In the genomic region with DNA sequence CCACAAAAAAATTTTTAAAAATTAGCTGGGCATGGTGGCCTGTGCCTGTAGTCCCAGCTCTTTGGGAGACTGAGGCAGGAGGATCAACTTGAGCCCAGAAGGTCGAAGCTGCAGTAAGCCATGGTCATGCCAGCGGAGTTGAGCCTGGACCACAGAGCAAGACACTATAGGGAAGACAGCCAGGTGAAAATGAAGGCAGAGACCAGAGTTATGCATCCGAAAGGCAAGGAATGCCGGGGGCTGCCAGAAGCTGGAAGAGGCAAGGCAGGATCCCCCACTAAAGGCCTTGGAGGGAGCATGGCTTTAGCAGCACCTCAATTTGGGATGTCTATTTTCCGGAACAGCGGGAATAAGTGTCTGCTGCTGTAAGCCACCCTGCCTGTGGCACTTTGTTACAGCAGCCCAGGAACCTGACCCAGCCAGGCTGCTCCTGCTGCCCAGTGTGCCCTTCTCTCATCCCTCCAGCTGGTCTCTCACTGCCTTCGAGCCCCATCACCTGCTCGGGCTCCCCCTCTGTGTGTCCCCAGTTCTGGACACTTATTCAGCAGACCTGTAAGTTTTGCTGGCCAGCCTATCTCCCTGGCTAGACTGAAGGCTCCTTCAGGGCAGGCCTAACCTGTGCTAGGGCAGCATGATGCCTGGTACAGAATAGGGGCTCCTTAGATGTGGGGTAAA, we compare ENCODE assay signal across 25 cellular contexts. TPM values are rescaled to one million over a fixed set of nuclear protein-coding genes. Genes with fewer than 3 reads are reported as not detected.
A peak's percentile ranks its signal among the peaks of the same experiment; 100 is the strongest.
DNase-seq lines count a peak whose midpoint lies in the region; ATAC-seq and TF ChIP-seq lines count a peak whose summit lies in the region.
"Had no signal": no experiment of that assay in that cellular context is flagged by ENCODE, and none has a peak within 500 bp of the region (broad histone marks: within the 10 kb centered on the region; RNA-seq: fewer than 3 reads in every experiment).

No MANE protein-coding gene starts in this region.

- H3K4me1 Mint-ChIP-seq in H9, result peaks cover 43 to 52% of the 10 kb centered on the region in 2 experiments
- peaks cover 34% of the 10 kb centered on the region for H3K4me1 Mint-ChIP-seq in activated CD8-positive, alpha-beta memory T cell treated with anti-CD3 and anti-CD28 coated beads, Interleukin-2, amount 10 ng/mL, durations not matched to agents 7 days and 5 days
- peaks cover 45% of the 10 kb centered on the region for H3K4me1 Mint-ChIP-seq in activated CD4-positive, alpha-beta memory T cell treated with anti-CD3 and anti-CD28 coated beads for 36 hours (ENCODE audit: low read depth)

- H3K79me1 ChIP-seq in H9 (ENCODE audit: insufficient read depth, low read depth, low read length, poor library complexity, severe bottlenecking), result no peaks in the 10 kb centered on the region

- H3K4ac ChIP-seq in H9 (ENCODE audit: low read depth, low read length), result no peak overlapping the region

- no CpG with 5 or more reads among the region's 8 CpGs for WGBS in H9 (ENCODE audit: extremely low coverage, insufficient read length, low lambda C conversion rate)
- 94% methylated on average over 8 of the region's 8 CpGs for WGBS in hepatocyte (ENCODE audit: low lambda C conversion rate, missing lambda C conversion rate)

- no peaks in the 10 kb centered on the region for H3K23me2 ChIP-seq in H9 (ENCODE audit: insufficient read length, low read depth, low read length, poor library complexity, severe bottlenecking)

- H3K4me1 ChIP-seq in H9 (ENCODE audit: insufficient read depth, low read length), result peaks cover 14% of the 10 kb centered on the region; the same call in 1 of the 2 replicates
- peaks cover 46% of the 10 kb centered on the region for H3K4me1 ChIP-seq in hepatocyte (ENCODE audit: insufficient read depth)
- peaks cover 42 to 53% of the 10 kb centered on the region in 2 donors for H3K4me1 ChIP-seq in gastrocnemius medialis

- H2BK120ac ChIP-seq in H9 (ENCODE audit: low read depth, low read length, poor library complexity, severe bottlenecking), result no peak overlapping the region

- H3K36me3 Mint-ChIP-seq in H9 (ENCODE audit: insufficient read depth in 1 of 3, low read depth in 3 of 3), result no peaks in the 10 kb centered on the region; a peak in 1 of 7 replicates
- no peaks in the 10 kb centered on the region for H3K36me3 Mint-ChIP-seq in activated CD8-positive, alpha-beta memory T cell treated with anti-CD3 and anti-CD28 coated beads, Interleukin-2, amount 10 ng/mL, durations not matched to agents 7 days and 5 days
- no peaks in the 10 kb centered on the region for H3K36me3 Mint-ChIP-seq in activated CD4-positive, alpha-beta memory T cell treated with anti-CD3 and anti-CD28 coated beads for 36 hours
- H3K36me3 Mint-ChIP-seq: activated naive CD4-positive, alpha-beta T cell treated with anti-CD3 and anti-CD28 coated beads, Interleukin-2, amount 10 ng/mL, durations not matched to agents 7 days and 5 days; naive thymus-derived CD8-positive, alpha-beta T cell had no signal

- no peak for TF ChIP-seq POLR2A in gastrocnemius medialis (IDR thresholded peaks at IDR 0.05)

- H4K20me1 ChIP-seq in H9 (ENCODE audit: control insufficient read depth, insufficient read depth, insufficient read length) (no peaks in the 10 kb centered on the region), hepatocyte (ENCODE audit: insufficient read depth, poor library complexity, severe bottlenecking) (no peaks in the 10 kb centered on the region)

- no peaks in the 10 kb centered on the region for H3K79me2 ChIP-seq in H9 (ENCODE audit: insufficient read depth, low read length)
- H3K79me2 ChIP-seq in hepatocyte, result peaks cover 20% of the 10 kb centered on the region

- no peak for TF ChIP-seq CTCF in H9 (conservative IDR thresholded peaks at IDR 0.05)
- no peak for TF ChIP-seq CTCF in RWPE1 (conservative IDR thresholded peaks at IDR 0.05; ENCODE audit: low read depth)
- no peak for TF ChIP-seq CTCF in hepatocyte (IDR thresholded peaks at IDR 0.05; ENCODE audit: poor library complexity)
- no peak for TF ChIP-seq CTCF in gastrocnemius medialis (IDR thresholded peaks at IDR 0.05 in 4 of 5, conservative IDR thresholded peaks at IDR 0.05 in 1 of 5)

- H3K4me3 Mint-ChIP-seq in H9, result no peak overlapping the region
- H3K4me3 Mint-ChIP-seq in activated CD8-positive, alpha-beta memory T cell treated with anti-CD3 and anti-CD28 coated beads, Interleukin-2, amount 10 ng/mL, durations not matched to agents 7 days and 5 days, result no peak overlapping the region
- no peak overlapping the region for H3K4me3 Mint-ChIP-seq in activated CD4-positive, alpha-beta memory T cell treated with anti-CD3 and anti-CD28 coated beads for 36 hours
- H3K4me3 Mint-ChIP-seq: activated CD4-positive, alpha-beta T cell treated with anti-CD3 and anti-CD28 coated beads, Interleukin-2, amount 10 ng/mL, durations not matched to agents 24 days and 14 days; activated naive CD4-positive, alpha-beta T cell treated with anti-CD3 and anti-CD28 coated beads, Interleukin-2, amount 10 ng/mL, durations not matched to agents 7 days and 5 days; activated T-cell treated with anti-CD3 and anti-CD28 coated beads, Interleukin-2, amount 50 U/mL, for 4 hours; naive thymus-derived CD8-positive, alpha-beta T cell had no signal

- H3K4me2 ChIP-seq in H9 (ENCODE audit: insufficient read depth, insufficient read length, low read length), result no peak overlapping the region
- H3K4me2 ChIP-seq in hepatocyte, result peak overlapping the region; percentile 9

- H4K5ac ChIP-seq in H9 (ENCODE audit: insufficient read length, low read depth, low read length), result no peak overlapping the region

- no peak overlapping the region for H3K18ac ChIP-seq in H9 (ENCODE audit: insufficient read length, low read depth, low read length)

- H3K36me3 ChIP-seq in hepatocyte (replicated peaks; ENCODE audit: insufficient read depth, low read depth), result no peaks in the 10 kb centered on the region
- H3K36me3 ChIP-seq in gastrocnemius medialis, result no peaks in the 10 kb centered on the region
- H3K36me3 ChIP-seq: cardiac muscle cell, upper lobe of left lung had no signal

- H3K9me3 Mint-ChIP-seq in H9, result no peaks in the 10 kb centered on the region; a peak in 1 of 5 replicates
- no peaks in the 10 kb centered on the region for H3K9me3 Mint-ChIP-seq in activated CD8-positive, alpha-beta memory T cell treated with anti-CD3 and anti-CD28 coated beads, Interleukin-2, amount 10 ng/mL, durations not matched to agents 7 days and 5 days (ENCODE audit: low read depth)
- H3K9me3 Mint-ChIP-seq in activated CD4-positive, alpha-beta memory T cell treated with anti-CD3 and anti-CD28 coated beads for 36 hours, result no peaks in the 10 kb centered on the region
- H3K9me3 Mint-ChIP-seq: activated CD4-positive, alpha-beta T cell treated with anti-CD3 and anti-CD28 coated beads, Interleukin-2, amount 10 ng/mL, durations not matched to agents 24 days and 14 days; activated naive CD4-positive, alpha-beta T cell treated with anti-CD3 and anti-CD28 coated beads, Interleukin-2, amount 10 ng/mL, durations not matched to agents 7 days and 5 days; activated T-cell treated with anti-CD3 and anti-CD28 coated beads, Interleukin-2, amount 50 U/mL, for 4 hours; naive thymus-derived CD8-positive, alpha-beta T cell had no signal

- no peak overlapping the region for H2BK15ac ChIP-seq in H9 (ENCODE audit: low read depth, low read length)

- H3K23ac ChIP-seq in H9 (ENCODE audit: insufficient read length, low read depth, low read length), result no peak overlapping the region

- POLR2A ChIA-PET in RWPE1 (lab: Yijun Ruan, JAX; ENCODE audit: low non-redundant PET), result no interaction called here
- POLR2A ChIA-PET in activated CD4-positive, alpha-beta memory T cell treated with anti-CD3 and anti-CD28 coated beads for 36 hours (lab: Charles Lee), result no interaction called here

- no peak overlapping the region for H4K8ac ChIP-seq in H9 (replicated peaks; ENCODE audit: insufficient read length, low read depth, low read length)

- H2AK5ac ChIP-seq in H9 (ENCODE audit: insufficient read length, low read length), result no peak overlapping the region

- intact Hi-C loops in gastrocnemius medialis (cut with DNase I; ENCODE audit: low total_unique reads), result no loop called here
- intact Hi-C loops in activated CD4-positive, alpha-beta memory T cell treated with anti-CD3 and anti-CD28 coated beads for 36 hours (cut with micrococcal nuclease), result no loop called here

- no peak overlapping the region for H4K91ac ChIP-seq in H9 (ENCODE audit: insufficient read length, low read depth, low read length)

- no peak overlapping the region for H3K9ac ChIP-seq in H9 (ENCODE audit: extremely low read depth, insufficient read length, low read length)

- no peak overlapping the region for H3K14ac ChIP-seq in H9 (ENCODE audit: insufficient read depth, low read length)

- H3K9me3 ChIP-seq in H9 (ENCODE audit: control insufficient read depth, low read depth, low read length) (no peaks in the 10 kb centered on the region), hepatocyte (ENCODE audit: low read depth) (no peaks in the 10 kb centered on the region), gastrocnemius medialis (no peaks in the 10 kb centered on the region)
- H3K9me3 ChIP-seq: upper lobe of left lung had no signal

- H3K4me3 ChIP-seq in hepatocyte, result no peak overlapping the region
- H3K4me3 ChIP-seq in gastrocnemius medialis, result no peak overlapping the region
- H3K4me3 ChIP-seq: cardiac muscle cell, upper lobe of left lung had no signal

- no peak overlapping the region for H2AFZ ChIP-seq in H9 (ENCODE audit: low read length)
- H2AFZ ChIP-seq in hepatocyte, result no peak overlapping the region

- no peak overlapping the region for H2BK12ac ChIP-seq in H9 (ENCODE audit: insufficient read length, low read depth, low read length)

- DNase-seq in H9, result no peak
- DNase-seq in RWPE1 (ENCODE audit: low spot score), result no peak
- no peak for DNase-seq in hepatocyte (ENCODE audit: low spot score)
- no peak for DNase-seq in gastrocnemius medialis
- DNase-seq in activated CD8-positive, alpha-beta memory T cell treated with anti-CD3 and anti-CD28 coated beads, Interleukin-2, amount 10 ng/mL, durations not matched to agents 7 days and 5 days, result no peak
- no peak for DNase-seq in activated CD4-positive, alpha-beta memory T cell treated with anti-CD3 and anti-CD28 coated beads for 36 hours
- DNase-seq: activated CD4-positive, alpha-beta T cell treated with anti-CD3 and anti-CD28 coated beads, Interleukin-2, amount 10 ng/mL, durations not matched to agents 24 days and 14 days; activated naive CD4-positive, alpha-beta T cell treated with anti-CD3 and anti-CD28 coated beads, Interleukin-2, amount 10 ng/mL, durations not matched to agents 7 days and 5 days; activated T-cell treated with anti-CD3 and anti-CD28 coated beads, Interleukin-2, amount 50 U/mL, for 4 hours; dermis blood vessel endothelial cell; DMS79 treated with DMSO at 0.1 percent for 48 hours; HCEC 1CT; Kasumi-1; naive thymus-derived CD8-positive, alpha-beta T cell; NCI-H146; NCI-H446 treated with DMSO at 0.1 percent for 48 hours; SIG-M5; stimulated activated CD4-positive, alpha-beta T cell treated with anti-CD3 and anti-CD28 coated beads, Interleukin-12 subunit alpha, Interleukin-12 subunit beta, amount 100 ng/mL, for 4 hours; stimulated activated CD4-positive, alpha-beta T cell treated with anti-CD3 and anti-CD28 coated beads, Interleukin-4, amount 100 ng/mL, for 1 hour had no signal

- no peak overlapping the region for H3K27ac ChIP-seq in H9 (ENCODE audit: insufficient read length, low read depth, low read length)
- peak overlapping the region; percentile 64 for H3K27ac ChIP-seq in RWPE1
- peak overlapping the region; percentile 70 for H3K27ac ChIP-seq in hepatocyte
- peak overlapping the region; percentile 22 to 93 (median 66) for H3K27ac ChIP-seq in gastrocnemius medialis
- H3K27ac ChIP-seq: C4-2B, cardiac muscle cell, upper lobe of left lung, VCaP had no signal

- H3K27me3 ChIP-seq in H9 (ENCODE audit: insufficient read depth, low read length) (no peaks in the 10 kb centered on the region), hepatocyte (no peaks in the 10 kb centered on the region), gastrocnemius medialis (no peaks in the 10 kb centered on the region)
- H3K27me3 ChIP-seq: cardiac muscle cell, upper lobe of left lung had no signal

- H3T11ph ChIP-seq in H9 (ENCODE audit: low read length), result no peak overlapping the region

- H2BK20ac ChIP-seq in H9 (ENCODE audit: low read depth, low read length, poor library complexity, severe bottlenecking), result no peak overlapping the region

- CTCF ChIA-PET in RWPE1 (lab: Yijun Ruan, JAX), result interaction anchor here (1.4 kb wide), 1 partner anchor 97 kb away, joined by 5 read pairs; the partner anchor contains the start of gene CDKN2AIPNL
- CTCF ChIA-PET in activated CD8-positive, alpha-beta memory T cell treated with anti-CD3 and anti-CD28 coated beads, Interleukin-2, amount 10 ng/mL, durations not matched to agents 7 days and 5 days (lab: Charles Lee), result no interaction called here
- CTCF ChIA-PET in activated CD4-positive, alpha-beta memory T cell treated with anti-CD3 and anti-CD28 coated beads for 36 hours (lab: Charles Lee), result no interaction called here

- H3K27me3 Mint-ChIP-seq in H9 (ENCODE audit: low read depth), result no peaks in the 10 kb centered on the region
- no peaks in the 10 kb centered on the region for H3K27me3 Mint-ChIP-seq in activated CD8-positive, alpha-beta memory T cell treated with anti-CD3 and anti-CD28 coated beads, Interleukin-2, amount 10 ng/mL, durations not matched to agents 7 days and 5 days
- H3K27me3 Mint-ChIP-seq in activated CD4-positive, alpha-beta memory T cell treated with anti-CD3 and anti-CD28 coated beads for 36 hours, result no peaks in the 10 kb centered on the region
- H3K27me3 Mint-ChIP-seq: activated CD4-positive, alpha-beta T cell treated with anti-CD3 and anti-CD28 coated beads, Interleukin-2, amount 10 ng/mL, durations not matched to agents 24 days and 14 days; activated naive CD4-positive, alpha-beta T cell treated with anti-CD3 and anti-CD28 coated beads, Interleukin-2, amount 10 ng/mL, durations not matched to agents 7 days and 5 days; naive thymus-derived CD8-positive, alpha-beta T cell had no signal

- H3K27ac Mint-ChIP-seq in H9, result peak overlapping the region in 2 of 3 experiments; percentile 18 to 93; a peak in 3 of 7 replicates
- no peak overlapping the region for H3K27ac Mint-ChIP-seq in activated CD8-positive, alpha-beta memory T cell treated with anti-CD3 and anti-CD28 coated beads, Interleukin-2, amount 10 ng/mL, durations not matched to agents 7 days and 5 days
- H3K27ac Mint-ChIP-seq in activated CD4-positive, alpha-beta memory T cell treated with anti-CD3 and anti-CD28 coated beads for 36 hours, result no peak overlapping the region
- H3K27ac Mint-ChIP-seq: activated naive CD4-positive, alpha-beta T cell treated with anti-CD3 and anti-CD28 coated beads, Interleukin-2, amount 10 ng/mL, durations not matched to agents 7 days and 5 days had no signal

- ATAC-seq in gastrocnemius medialis (no peak), HG02970 (IDR thresholded peaks at IDR 0.05; ENCODE audit: low FRiP score, unreplicated experiment) (no peak)
- no peak for ATAC-seq in activated CD8-positive, alpha-beta memory T cell treated with anti-CD3 and anti-CD28 coated beads, Interleukin-2, amount 10 ng/mL, durations not matched to agents 7 days and 5 days
- ATAC-seq: activated T-cell treated with anti-CD3 and anti-CD28 coated beads, Interleukin-2, amount 50 U/mL, for 4 hours; left lobe of liver; naive thymus-derived CD8-positive, alpha-beta T cell had no signal

- H3K9me2 ChIP-seq in hepatocyte (replicated peaks; ENCODE audit: insufficient read depth), result no peaks in the 10 kb centered on the region

- no peak overlapping the region for H2BK5ac ChIP-seq in H9 (ENCODE audit: insufficient read length, low read length)

- in situ Hi-C loops in gastrocnemius medialis (cut with MboI; ENCODE audit: low sequenced_read_pairs in 4 of 4), result loop anchor here in 3 of 4 donors (25.0 kb wide), 1 partner anchor 96 kb away; the partner anchor contains the start of gene CDKN2AIPNL (in 3 of the 3)

- no peak overlapping the region for H3K56ac ChIP-seq in H9 (ENCODE audit: insufficient read length, low read depth, low read length)

RNA-seq across cellular contexts. Expression of gene JADE2, which starts 16.8 kb away (rescaled TPM):
- total RNA-seq in H9 (2021), result 99.7 and 101 TPM in 2 replicates
- 35.4 and 36.1 TPM in 2 replicates for total RNA-seq in hepatocyte
- polyA plus RNA-seq in hepatocyte, result 14.9 and 15.2 TPM in 2 replicates
- total RNA-seq in gastrocnemius medialis, result 10 to 100 TPM; 17.3 to 44.5 (median 19.8) TPM
- 10 to 100 TPM; 88.1 to 98.4 TPM for total RNA-seq in activated CD8-positive, alpha-beta memory T cell treated with anti-CD3 and anti-CD28 coated beads, Interleukin-2, amount 10 ng/mL, durations not matched to agents 7 days and 5 days
- 10 to 100 TPM; 79.4 to 81.6 TPM for total RNA-seq in activated CD4-positive, alpha-beta memory T cell treated with anti-CD3 and anti-CD28 coated beads for 36 hours

Comparison
In these comparisons a context has a peak if more than half of its experiments do, and no peak if none do; other contexts are left out.
1. H3K27ac Mint-ChIP-seq: peak in H9 (2 of 3); none in activated CD8-positive, alpha-beta memory T cell treated with anti-CD3 and anti-CD28 coated beads, Interleukin-2, amount 10 ng/mL, durations not matched to agents 7 days and 5 days (single experiment) and activated CD4-positive, alpha-beta memory T cell treated with anti-CD3 and anti-CD28 coated beads for 36 hours (single experiment).